7 cellular contexts compared by ENCODE assay signal in genomic region chr1:37596182-37596667, GRCh38. TPM values are rescaled to one million over a fixed set of nuclear protein-coding genes. Genes with fewer than 3 reads are reported as not detected.
DNase-seq lines count a peak whose midpoint lies in the region; ATAC-seq lines count a peak whose summit lies in the region.

No MANE protein-coding gene starts in this region.

- no peaks in the 10 kb centered on the region for H3K27me3 Mint-ChIP-seq in activated naive CD8-positive, alpha-beta T cell treated with anti-CD3 and anti-CD28 coated beads, Interleukin-2, amount 50 U/mL, for 24 hours
- H3K27me3 Mint-ChIP-seq in immature natural killer cell (ENCODE audit: low read depth in 3 of 3): peaks cover 0 to 9% (median 6%) of the 10 kb centered on the region in 3 donors

- H3K4me1 Mint-ChIP-seq in activated naive CD8-positive, alpha-beta T cell treated with anti-CD3 and anti-CD28 coated beads, Interleukin-2, amount 50 U/mL, for 24 hours: peaks cover 41% of the 10 kb centered on the region
- peaks cover 23 to 42% of the 10 kb centered on the region in 2 donors for H3K4me1 Mint-ChIP-seq in immature natural killer cell

- H3K36me3 Mint-ChIP-seq in activated naive CD8-positive, alpha-beta T cell treated with anti-CD3 and anti-CD28 coated beads, Interleukin-2, amount 50 U/mL, for 24 hours (ENCODE audit: low read depth): peaks cover 31% of the 10 kb centered on the region
- H3K36me3 Mint-ChIP-seq in immature natural killer cell: peaks cover 0 to 4% (median 3%) of the 10 kb centered on the region in 3 donors

- no peaks in the 10 kb centered on the region for H3K9me3 Mint-ChIP-seq in activated naive CD8-positive, alpha-beta T cell treated with anti-CD3 and anti-CD28 coated beads, Interleukin-2, amount 50 U/mL, for 24 hours
- no peaks in the 10 kb centered on the region for H3K9me3 Mint-ChIP-seq in immature natural killer cell

- peak; percentile 12 for ATAC-seq in HG03196 (IDR thresholded peaks at IDR 0.05; ENCODE audit: unreplicated experiment)
- no peak for ATAC-seq in activated naive CD8-positive, alpha-beta T cell treated with anti-CD3 and anti-CD28 coated beads, Interleukin-2, amount 50 U/mL, for 24 hours
- no peak for ATAC-seq in HG03565 (IDR thresholded peaks at IDR 0.05; ENCODE audit: unreplicated experiment)
- no peak for ATAC-seq in GM18858 (IDR thresholded peaks at IDR 0.05; ENCODE audit: unreplicated experiment)
- no peak for ATAC-seq in HG02973 (IDR thresholded peaks at IDR 0.05; ENCODE audit: unreplicated experiment)

- H3K27ac Mint-ChIP-seq in activated naive CD8-positive, alpha-beta T cell treated with anti-CD3 and anti-CD28 coated beads, Interleukin-2, amount 50 U/mL, for 24 hours: peak overlapping the region; percentile 99
- H3K27ac Mint-ChIP-seq in immature natural killer cell: peak overlapping the region; percentile 98 to 100 (median 100)

- no peak for DNase-seq in activated naive CD8-positive, alpha-beta T cell treated with anti-CD3 and anti-CD28 coated beads, Interleukin-2, amount 50 U/mL, for 24 hours
- DNase-seq in immature natural killer cell: no peak

- peak overlapping the region; percentile 42 for H3K27ac ChIP-seq in temporal lobe (ENCODE audit: low read depth, low read length)

- peak overlapping the region; percentile 100 for H3K4me3 Mint-ChIP-seq in activated naive CD8-positive, alpha-beta T cell treated with anti-CD3 and anti-CD28 coated beads, Interleukin-2, amount 50 U/mL, for 24 hours
- H3K4me3 Mint-ChIP-seq in immature natural killer cell: peak overlapping the region; percentile 99 to 100 (median 100)

RNA-seq across cellular contexts. Expression of gene GNL2, which starts 0.5 kb away (rescaled TPM):
- 10 to 100 TPM; 29.3 to 55.0 (median 40.8) TPM for polyA plus RNA-seq in immature natural killer cell
- total RNA-seq in temporal lobe: 29.0 TPM

RNA-seq across cellular contexts. Expression of gene RSPO1, which starts 38.5 kb away (rescaled TPM):
- not detected for polyA plus RNA-seq in immature natural killer cell
- not detected for total RNA-seq in temporal lobe

RNA-seq across cellular contexts. Expression of gene DNALI1, which starts 39.5 kb away (rescaled TPM):
- not detected for polyA plus RNA-seq in immature natural killer cell
- 3.7 TPM for total RNA-seq in temporal lobe

RNA-seq across cellular contexts. Expression of gene SNIP1, which starts 42.1 kb away (rescaled TPM):
- polyA plus RNA-seq in immature natural killer cell: 10 to 100 TPM in 1 of 3 donors, 1 to 10 TPM in 2; 2.1 to 10.8 (median 3.2) TPM
- 14.3 TPM for total RNA-seq in temporal lobe
